9 cellular contexts compared by ENCODE assay signal in genomic region chr1:107776898-107777663, GRCh38.
DNase-seq lines count a peak whose midpoint lies in the region; ATAC-seq and TF ChIP-seq lines count a peak whose summit lies in the region.
"Had no signal": no experiment of that assay in that cellular context is flagged by ENCODE, and none has a peak within 500 bp of the region (broad histone marks: within the 10 kb centered on the region; RNA-seq: fewer than 3 reads in every experiment).

No MANE protein-coding gene starts in this region.

- TF ChIP-seq CTCF in progenitor cell of endocrine pancreas (IDR thresholded peaks at IDR 0.05; ENCODE audit: unreplicated experiment) = no peak

- ATAC-seq in HG02678 (IDR thresholded peaks at IDR 0.05; ENCODE audit: unreplicated experiment) = peak; percentile 95

- POLR2A ChIA-PET in activated CD4-positive, alpha-beta memory T cell treated with anti-CD3 and anti-CD28 coated beads for 36 hours (lab: Charles Lee) = no interaction called here

- CTCF ChIA-PET in activated CD4-positive, alpha-beta memory T cell treated with anti-CD3 and anti-CD28 coated beads for 36 hours (lab: Charles Lee) = interaction anchor here (2.2 to 13.9 kb wide), 2 partner anchors 10 to 350 kb away, joined by 4 to 423 read pairs; no protein-coding TSS in a partner anchor

- H3K4me3 Mint-ChIP-seq in progenitor cell of endocrine pancreas (ENCODE audit: low read depth) = no peak overlapping the region
- no peak overlapping the region for H3K4me3 Mint-ChIP-seq in activated CD4-positive, alpha-beta memory T cell treated with anti-CD3 and anti-CD28 coated beads for 36 hours

- H3K36me3 Mint-ChIP-seq in progenitor cell of endocrine pancreas (ENCODE audit: insufficient read depth) = no peaks in the 10 kb centered on the region
- H3K36me3 Mint-ChIP-seq in activated CD4-positive, alpha-beta memory T cell treated with anti-CD3 and anti-CD28 coated beads for 36 hours = no peaks in the 10 kb centered on the region

- peaks cover 9% of the 10 kb centered on the region for H3K4me1 Mint-ChIP-seq in progenitor cell of endocrine pancreas (ENCODE audit: low read depth)
- no peaks in the 10 kb centered on the region for H3K4me1 Mint-ChIP-seq in activated CD4-positive, alpha-beta memory T cell treated with anti-CD3 and anti-CD28 coated beads for 36 hours (ENCODE audit: low read depth)

- intact Hi-C loops in activated CD4-positive, alpha-beta memory T cell treated with anti-CD3 and anti-CD28 coated beads for 36 hours (cut with micrococcal nuclease) = no loop called here

- H3K9me3 Mint-ChIP-seq in progenitor cell of endocrine pancreas (ENCODE audit: low read depth) = no peaks in the 10 kb centered on the region
- no peaks in the 10 kb centered on the region for H3K9me3 Mint-ChIP-seq in activated CD4-positive, alpha-beta memory T cell treated with anti-CD3 and anti-CD28 coated beads for 36 hours

- peak overlapping the region; percentile 6 for H3K27ac Mint-ChIP-seq in progenitor cell of endocrine pancreas
- no peak overlapping the region for H3K27ac Mint-ChIP-seq in activated CD4-positive, alpha-beta memory T cell treated with anti-CD3 and anti-CD28 coated beads for 36 hours

- H3K27me3 Mint-ChIP-seq in progenitor cell of endocrine pancreas = no peaks in the 10 kb centered on the region
- no peaks in the 10 kb centered on the region for H3K27me3 Mint-ChIP-seq in activated CD4-positive, alpha-beta memory T cell treated with anti-CD3 and anti-CD28 coated beads for 36 hours

- DNase-seq in NCI-H524 (lab: John Stamatoyannopoulos, UW) (peak; percentile 21 to 54), NCI-H524 treated with DMSO at 0.1 percent for 48 hours (lab: John Stamatoyannopoulos, UW) (no peak), NAMALWA (ENCODE audit: low spot score) (peak; percentile 24), progenitor cell of endocrine pancreas (ENCODE audit: low spot score, unreplicated experiment) (no peak), cerebellar cortex (ENCODE audit: low spot score) (no peak)
- DNase-seq in stimulated activated naive CD4-positive, alpha-beta T cell (lab: John Stamatoyannopoulos, UW) = no peak
- DNase-seq in activated CD4-positive, alpha-beta memory T cell treated with anti-CD3 and anti-CD28 coated beads for 36 hours = no peak
- DNase-seq: SHP77 treated with DMSO at 0.1 percent for 48 hours had no signal

Comparison
In these comparisons a context has a peak if more than half of its experiments do, and no peak if none do; other contexts are left out.
1. DNase-seq: peak in NCI-H524 (2 of 2) and NAMALWA (single experiment); none in NCI-H524 treated with DMSO at 0.1 percent for 48 hours (single experiment), progenitor cell of endocrine pancreas (single experiment), stimulated activated naive CD4-positive, alpha-beta T cell (0 of 6), activated CD4-positive, alpha-beta memory T cell treated with anti-CD3 and anti-CD28 coated beads for 36 hours (single experiment) and cerebellar cortex (single experiment).